ENCODE assay signal across 1 cellular context in genomic region chr1:174001573-174001972, GRCh38.
TF ChIP-seq lines count a peak whose summit lies in the region.

No MANE protein-coding gene starts in this region.

TF ChIP-seq in GM23338, 12 proteins besides CTCF, POLR2A, EP300 and RAD21 (continued from another document):
- TF ChIP-seq ZNF462 (CRISPR knock-in tag; IDR thresholded peaks at IDR 0.05) (no peak), JUNB (IDR thresholded peaks at IDR 0.05; ENCODE audit: unreplicated experiment) (no peak), EZH2phosphoT487 (IDR thresholded peaks at IDR 0.05; ENCODE audit: unreplicated experiment) (no peak), ZNF331 (CRISPR knock-in tag; IDR thresholded peaks at IDR 0.05; ENCODE audit: low read depth) (no peak)
- TF ChIP-seq, protein P1, sequence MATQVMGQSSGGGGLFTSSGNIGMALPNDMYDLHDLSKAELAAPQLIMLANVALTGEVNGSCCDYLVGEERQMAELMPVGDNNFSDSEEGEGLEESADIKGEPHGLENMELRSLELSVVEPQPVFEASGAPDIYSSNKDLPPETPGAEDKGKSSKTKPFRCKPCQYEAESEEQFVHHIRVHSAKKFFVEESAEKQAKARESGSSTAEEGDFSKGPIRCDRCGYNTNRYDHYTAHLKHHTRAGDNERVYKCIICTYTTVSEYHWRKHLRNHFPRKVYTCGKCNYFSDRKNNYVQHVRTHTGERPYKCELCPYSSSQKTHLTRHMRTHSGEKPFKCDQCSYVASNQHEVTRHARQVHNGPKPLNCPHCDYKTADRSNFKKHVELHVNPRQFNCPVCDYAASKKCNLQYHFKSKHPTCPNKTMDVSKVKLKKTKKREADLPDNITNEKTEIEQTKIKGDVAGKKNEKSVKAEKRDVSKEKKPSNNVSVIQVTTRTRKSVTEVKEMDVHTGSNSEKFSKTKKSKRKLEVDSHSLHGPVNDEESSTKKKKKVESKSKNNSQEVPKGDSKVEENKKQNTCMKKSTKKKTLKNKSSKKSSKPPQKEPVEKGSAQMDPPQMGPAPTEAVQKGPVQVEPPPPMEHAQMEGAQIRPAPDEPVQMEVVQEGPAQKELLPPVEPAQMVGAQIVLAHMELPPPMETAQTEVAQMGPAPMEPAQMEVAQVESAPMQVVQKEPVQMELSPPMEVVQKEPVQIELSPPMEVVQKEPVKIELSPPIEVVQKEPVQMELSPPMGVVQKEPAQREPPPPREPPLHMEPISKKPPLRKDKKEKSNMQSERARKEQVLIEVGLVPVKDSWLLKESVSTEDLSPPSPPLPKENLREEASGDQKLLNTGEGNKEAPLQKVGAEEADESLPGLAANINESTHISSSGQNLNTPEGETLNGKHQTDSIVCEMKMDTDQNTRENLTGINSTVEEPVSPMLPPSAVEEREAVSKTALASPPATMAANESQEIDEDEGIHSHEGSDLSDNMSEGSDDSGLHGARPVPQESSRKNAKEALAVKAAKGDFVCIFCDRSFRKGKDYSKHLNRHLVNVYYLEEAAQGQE (IDR thresholded peaks at IDR 0.05; ENCODE audit: unreplicated experiment) = no peak
TF ChIP-seq in GM23338: peak in this region for 0.
